ENCODE assay signal across 27 cellular contexts in genomic region chr15:50059203-50059772, GRCh38. TPM values are rescaled to one million over a fixed set of nuclear protein-coding genes. Genes with fewer than 3 reads are reported as not detected.
DNase-seq lines count a peak whose midpoint lies in the region; ATAC-seq and TF ChIP-seq lines count a peak whose summit lies in the region.
"Had no signal": no experiment of that assay in that cellular context is flagged by ENCODE, and none has a peak within 500 bp of the region (broad histone marks: within the 10 kb centered on the region; RNA-seq: fewer than 3 reads in every experiment).

No MANE protein-coding gene starts in this region.

- H3F3A ChIP-seq in neural progenitor cell (ENCODE audit: low read depth): no peaks in the 10 kb centered on the region

- intact Hi-C loops in CD14-positive monocyte (cut with micrococcal nuclease): loop anchor here in 1 of 2 donors (10.0 kb wide), 1 partner anchor 56 kb away; the partner anchor contains the start of gene ATP8B4
- intact Hi-C loops in activated T-helper 1 cell treated with anti-CD3 and anti-CD28 coated beads, Interleukin-12 subunit alpha, Interleukin-12 subunit beta, Interleukin-2, Interleukin-4 antibody, amounts not matched to agents 30 ng/mL and 10 ng/mL and 1 ng/mL, durations not matched to agents 14 hours and 24 hours and 36 hours (cut with micrococcal nuclease): loop anchor here (10.0 kb wide), 1 partner anchor 54 kb away; no protein-coding TSS in a partner anchor
- intact Hi-C loops in sciatic nerve (cut with DNase I): no loop called here

- no peak overlapping the region for H3K27ac ChIP-seq in neural progenitor cell
- H3K27ac ChIP-seq: 22Rv1, breast epithelium, epithelial cell of prostate, ovary, suprapubic skin had no signal

- no peaks in the 10 kb centered on the region for H3K9me3 ChIP-seq in neural progenitor cell (ENCODE audit: low read depth)
- H3K9me3 ChIP-seq: breast epithelium, ovary, right atrium auricular region, SK-N-SH, suprapubic skin had no signal

- H3K4me1 Mint-ChIP-seq in CD14-positive monocyte (peaks cover 74% of the 10 kb centered on the region), neural progenitor cell (no peaks in the 10 kb centered on the region)
- peaks cover 74% of the 10 kb centered on the region for H3K4me1 Mint-ChIP-seq in activated T-helper 1 cell treated with anti-CD3 and anti-CD28 coated beads, Interleukin-12 subunit alpha, Interleukin-12 subunit beta, Interleukin-2, Interleukin-4 antibody, amounts not matched to agents 30 ng/mL and 10 ng/mL and 1 ng/mL, durations not matched to agents 14 hours and 24 hours and 36 hours (ENCODE audit: low read depth)
- H3K4me1 Mint-ChIP-seq: CD4-positive, CD25-positive, alpha-beta regulatory T cell; naive B cell had no signal

- H4K20me1 ChIP-seq in neural progenitor cell (ENCODE audit: low read depth): no peaks in the 10 kb centered on the region

- H3K9me3 Mint-ChIP-seq in CD14-positive monocyte (peaks cover 0 to 2% (median 0%) of the 10 kb centered on the region in 7 donors), neural progenitor cell (no peaks in the 10 kb centered on the region)
- H3K9me3 Mint-ChIP-seq in activated T-helper 1 cell treated with anti-CD3 and anti-CD28 coated beads, Interleukin-12 subunit alpha, Interleukin-12 subunit beta, Interleukin-2, Interleukin-4 antibody, amounts not matched to agents 30 ng/mL and 10 ng/mL and 1 ng/mL, durations not matched to agents 14 hours and 24 hours and 36 hours: no peaks in the 10 kb centered on the region
- H3K9me3 Mint-ChIP-seq: activated CD4-positive, alpha-beta T cell treated with anti-CD3 and anti-CD28 coated beads, Interleukin-2, amount 10 ng/mL, durations not matched to agents 7 days and 5 days; activated naive CD4-positive, alpha-beta T cell treated with anti-CD3 and anti-CD28 coated beads for 36 hours; activated T-cell treated with anti-CD3 and anti-CD28 coated beads, Interleukin-2, amount 50 U/mL, for 72 hours; CD4-positive, CD25-positive, alpha-beta regulatory T cell; naive B cell had no signal

- H3K4me3 Mint-ChIP-seq in CD14-positive monocyte (peak overlapping the region; percentile 81 to 84), neural progenitor cell (no peak overlapping the region)
- H3K4me3 Mint-ChIP-seq in activated T-helper 1 cell treated with anti-CD3 and anti-CD28 coated beads, Interleukin-12 subunit alpha, Interleukin-12 subunit beta, Interleukin-2, Interleukin-4 antibody, amounts not matched to agents 30 ng/mL and 10 ng/mL and 1 ng/mL, durations not matched to agents 14 hours and 24 hours and 36 hours: peak overlapping the region; percentile 72
- H3K4me3 Mint-ChIP-seq: activated CD4-positive, alpha-beta T cell treated with anti-CD3 and anti-CD28 coated beads, Interleukin-2, amount 10 ng/mL, durations not matched to agents 7 days and 5 days; activated naive CD4-positive, alpha-beta T cell treated with anti-CD3 and anti-CD28 coated beads for 36 hours; CD4-positive, CD25-positive, alpha-beta regulatory T cell; mesothelial cell of epicardium; naive B cell had no signal

- H3K36me3 Mint-ChIP-seq in CD14-positive monocyte (peaks cover 3 to 21% of the 10 kb centered on the region in 2 donors), neural progenitor cell (no peaks in the 10 kb centered on the region)
- peaks cover 25% of the 10 kb centered on the region for H3K36me3 Mint-ChIP-seq in activated T-helper 1 cell treated with anti-CD3 and anti-CD28 coated beads, Interleukin-12 subunit alpha, Interleukin-12 subunit beta, Interleukin-2, Interleukin-4 antibody, amounts not matched to agents 30 ng/mL and 10 ng/mL and 1 ng/mL, durations not matched to agents 14 hours and 24 hours and 36 hours (ENCODE audit: low read depth)
- H3K36me3 Mint-ChIP-seq: CD4-positive, CD25-positive, alpha-beta regulatory T cell; IgD-negative memory B cell; mesothelial cell of epicardium; naive B cell had no signal

- H3K27ac Mint-ChIP-seq in CD14-positive monocyte (peak overlapping the region; percentile 89 to 97 (median 93)), neural progenitor cell (no peak overlapping the region)
- peak overlapping the region; percentile 62 for H3K27ac Mint-ChIP-seq in activated T-helper 1 cell treated with anti-CD3 and anti-CD28 coated beads, Interleukin-12 subunit alpha, Interleukin-12 subunit beta, Interleukin-2, Interleukin-4 antibody, amounts not matched to agents 30 ng/mL and 10 ng/mL and 1 ng/mL, durations not matched to agents 14 hours and 24 hours and 36 hours
- H3K27ac Mint-ChIP-seq: activated CD4-positive, alpha-beta T cell treated with anti-CD3 and anti-CD28 coated beads, Interleukin-2, amount 10 ng/mL, durations not matched to agents 7 days and 5 days; activated naive CD4-positive, alpha-beta T cell treated with anti-CD3 and anti-CD28 coated beads for 36 hours; mesothelial cell of epicardium; naive B cell had no signal

- H3K4me2 ChIP-seq in neural progenitor cell: no peak overlapping the region
- H3K4me2 ChIP-seq: SK-N-SH had no signal

- peaks cover 5% of the 10 kb centered on the region for H3K4me1 ChIP-seq in neural progenitor cell
- H3K4me1 ChIP-seq: breast epithelium had no signal

- H3K27me3 Mint-ChIP-seq in CD14-positive monocyte (ENCODE audit: low read depth in 3 of 3) (no peaks in the 10 kb centered on the region), neural progenitor cell (ENCODE audit: insufficient read depth, low read depth) (no peaks in the 10 kb centered on the region)
- peaks cover 2% of the 10 kb centered on the region for H3K27me3 Mint-ChIP-seq in activated T-helper 1 cell treated with anti-CD3 and anti-CD28 coated beads, Interleukin-12 subunit alpha, Interleukin-12 subunit beta, Interleukin-2, Interleukin-4 antibody, amounts not matched to agents 30 ng/mL and 10 ng/mL and 1 ng/mL, durations not matched to agents 14 hours and 24 hours and 36 hours (ENCODE audit: insufficient read depth)
- H3K27me3 Mint-ChIP-seq: activated CD4-positive, alpha-beta T cell treated with anti-CD3 and anti-CD28 coated beads, Interleukin-2, amount 10 ng/mL, durations not matched to agents 7 days and 5 days had no signal

- no peak for ATAC-seq in sciatic nerve

- H3K27me3 ChIP-seq in neural progenitor cell: no peaks in the 10 kb centered on the region
- H3K27me3 ChIP-seq: breast epithelium, right atrium auricular region, suprapubic skin had no signal

- H3K79me2 ChIP-seq in neural progenitor cell (ENCODE audit: low read depth): no peaks in the 10 kb centered on the region

- no peak overlapping the region for H3K9ac ChIP-seq in neural progenitor cell
- H3K9ac ChIP-seq: SK-N-SH had no signal

- H3K36me3 ChIP-seq in neural progenitor cell: no peaks in the 10 kb centered on the region
- H3K36me3 ChIP-seq: breast epithelium, ovary, right atrium auricular region, suprapubic skin had no signal

- H3K4me3 ChIP-seq in neural progenitor cell: no peak overlapping the region
- H3K4me3 ChIP-seq: breast epithelium, ovary, right atrium auricular region, suprapubic skin had no signal

- peak overlapping the region; percentile 69 for H2AFZ ChIP-seq in neural progenitor cell (replicated peaks)

- DNase-seq in NCI-H2107 treated with DMSO at 0.1 percent for 48 hours (lab: John Stamatoyannopoulos, UW; ENCODE audit: unreplicated experiment): peak; percentile 33
- no peak for DNase-seq in NCI-H2107 (lab: John Stamatoyannopoulos, UW)
- DNase-seq in CD14-positive monocyte (ENCODE audit: low spot score): no peak
- no peak for DNase-seq in activated T-helper 1 cell treated with anti-CD3 and anti-CD28 coated beads, Interleukin-12 subunit alpha, Interleukin-12 subunit beta, Interleukin-2, Interleukin-4 antibody, amounts not matched to agents 30 ng/mL and 10 ng/mL and 1 ng/mL, durations not matched to agents 14 hours and 24 hours and 36 hours (ENCODE audit: low spot score)
- DNase-seq in neural progenitor cell (ENCODE audit: low spot score): no peak
- no peak for DNase-seq in NCI-H2227 treated with DMSO at 0.1 percent for 48 hours (lab: John Stamatoyannopoulos, UW)
- no peak for DNase-seq in sciatic nerve (ENCODE audit: low spot score)
- no peak for DNase-seq in HuH-7.5 (ENCODE audit: low spot score)
- DNase-seq: activated CD4-positive, alpha-beta T cell treated with anti-CD3 and anti-CD28 coated beads, Interleukin-2, amount 10 ng/mL, durations not matched to agents 7 days and 5 days; activated naive CD4-positive, alpha-beta T cell treated with anti-CD3 and anti-CD28 coated beads for 36 hours; activated T-cell treated with anti-CD3 and anti-CD28 coated beads, Interleukin-2, amount 50 U/mL, for 72 hours; amygdala; CD4-positive, CD25-positive, alpha-beta regulatory T cell; effector CD8-positive, alpha-beta T cell; naive B cell; ovary; SK-N-SH; stimulated activated CD4-positive, alpha-beta T cell treated with anti-CD3 and anti-CD28 coated beads, Interleukin-12 subunit alpha, Interleukin-12 subunit beta, amount 100 ng/mL, for 4 hours; stimulated activated CD4-positive, alpha-beta T cell treated with anti-CD3 and anti-CD28 coated beads, Interleukin-4, amount 100 ng/mL, for 1 hour; T-helper 2 cell had no signal

- TF ChIP-seq CTCF in CD14-positive monocyte (IDR thresholded peaks at IDR 0.05) (no peak), neural progenitor cell (IDR thresholded peaks at IDR 0.05) (no peak)

RNA-seq across cellular contexts. Expression of gene ATP8B4, which starts 59.7 kb away (rescaled TPM):
- 1 to 10 TPM; 6.1 to 6.8 TPM for polyA plus RNA-seq in CD14-positive monocyte
- total RNA-seq in activated T-helper 1 cell treated with anti-CD3 and anti-CD28 coated beads, Interleukin-12 subunit alpha, Interleukin-12 subunit beta, Interleukin-2, Interleukin-4 antibody, amounts not matched to agents 30 ng/mL and 10 ng/mL and 1 ng/mL, durations not matched to agents 14 hours and 24 hours and 36 hours: 49.7 and 52.9 TPM in 2 replicates
- total RNA-seq in neural progenitor cell (ENCODE audit: low replicate concordance) (2.0 and 2.7 TPM in 2 replicates), sciatic nerve (16.5 TPM)
- polyA plus RNA-seq: CD4-positive, CD25-positive, alpha-beta regulatory T cell; IgD-negative memory B cell had no signal
